8 cellular contexts compared by ENCODE assay signal in genomic region chrX:133569217-133569616, GRCh38.
"Had no signal": no experiment of that assay in that cellular context is flagged by ENCODE, and none has a peak within 500 bp of the region (broad histone marks: within the 10 kb centered on the region; RNA-seq: fewer than 3 reads in every experiment).

No MANE protein-coding gene starts in this region.

- H2AFZ ChIP-seq: GM23338 had no signal

- H3K4me3 ChIP-seq: GM23338, K562 had no signal

- FAIRE-seq: H1, H54, HTR-8/SVneo, K562 had no signal

- DNase-seq: H9, HCEC 1CT, IMR-90 had no signal

- ATAC-seq: GM23338, K562 had no signal

- H3K4me2 ChIP-seq: GM23338 had no signal
